Comparison of ENCODE assay signal across 21 cellular contexts in genomic region chr7:135251502-135252327, GRCh38. TPM values are rescaled to one million over a fixed set of nuclear protein-coding genes. Genes with fewer than 3 reads are reported as not detected.
DNase-seq lines count a peak whose midpoint lies in the region; ATAC-seq and TF ChIP-seq lines count a peak whose summit lies in the region.
"Had no signal": no experiment of that assay in that cellular context is flagged by ENCODE, and none has a peak within 500 bp of the region (broad histone marks: within the 10 kb centered on the region; RNA-seq: fewer than 3 reads in every experiment).

No MANE protein-coding gene starts in this region.

- H3K27ac Mint-ChIP-seq in activated T-cell treated with anti-CD3 and anti-CD28 coated beads, Interleukin-2, amount 50 U/mL, for 72 hours: no peak overlapping the region
- H3K27ac Mint-ChIP-seq: activated CD4-positive, alpha-beta T cell treated with anti-CD3 and anti-CD28 coated beads, Interleukin-2, amount 10 ng/mL, durations not matched to agents 7 days and 5 days had no signal

- H3K9me3 ChIP-seq in upper lobe of right lung: no peaks in the 10 kb centered on the region
- H3K9me3 ChIP-seq: colonic mucosa had no signal

- H3K4me3 ChIP-seq in upper lobe of right lung: no peak overlapping the region
- H3K4me3 ChIP-seq: colonic mucosa had no signal

- no peaks in the 10 kb centered on the region for H3K27me3 ChIP-seq in upper lobe of right lung
- H3K27me3 ChIP-seq: colonic mucosa had no signal

- intact Hi-C loops in upper lobe of right lung (cut with DNase I): no loop called here

- no peaks in the 10 kb centered on the region for H3K36me3 ChIP-seq in upper lobe of right lung
- H3K36me3 ChIP-seq: colonic mucosa had no signal

- H3K4me1 ChIP-seq in upper lobe of right lung: peaks cover 16% of the 10 kb centered on the region
- H3K4me1 ChIP-seq: colonic mucosa had no signal

- DNase-seq in stimulated activated CD4-positive, alpha-beta T cell treated with anti-CD3 and anti-CD28 coated beads, Interleukin-15, amount 100 ng/mL, for 24 hours: peak; percentile 33
- no peak for DNase-seq in stimulated activated CD4-positive, alpha-beta T cell treated with anti-CD3 and anti-CD28 coated beads, Interleukin-4, amount 100 ng/mL, for 24 hours
- no peak for DNase-seq in activated T-cell treated with anti-CD3 and anti-CD28 coated beads, Interleukin-2, amount 50 U/mL, for 72 hours
- DNase-seq in upper lobe of right lung (peak; percentile 17), DMS53 (lab: John Stamatoyannopoulos, UW) (no peak), NCI-H2227 treated with DMSO at 0.1 percent for 48 hours (lab: John Stamatoyannopoulos, UW) (no peak)
- DNase-seq: activated CD4-positive, alpha-beta T cell treated with anti-CD3 and anti-CD28 coated beads, Interleukin-2, amount 10 ng/mL, durations not matched to agents 7 days and 5 days; colonic mucosa; foreskin melanocyte; IMR-90; NCI-H1092 treated with DMSO at 0.1 percent for 48 hours; NCI-H2171 treated with DMSO at 0.1 percent for 48 hours; posterior cingulate gyrus; stimulated activated CD4-positive, alpha-beta T cell treated with anti-CD3 and anti-CD28 coated beads, Interleukin-12 subunit alpha, Interleukin-12 subunit beta, amount 100 ng/mL, for 4 hours had no signal

- no peaks in the 10 kb centered on the region for H3K36me3 Mint-ChIP-seq in activated T-cell treated with anti-CD3 and anti-CD28 coated beads, Interleukin-2, amount 50 U/mL, for 72 hours (ENCODE audit: insufficient read depth in 2 of 2)

- no peak overlapping the region for H3K4me3 Mint-ChIP-seq in activated T-cell treated with anti-CD3 and anti-CD28 coated beads, Interleukin-2, amount 50 U/mL, for 72 hours
- H3K4me3 Mint-ChIP-seq: activated CD4-positive, alpha-beta T cell treated with anti-CD3 and anti-CD28 coated beads, Interleukin-2, amount 10 ng/mL, durations not matched to agents 7 days and 5 days had no signal

- H3K27ac ChIP-seq in upper lobe of right lung: no peak overlapping the region
- H3K27ac ChIP-seq: colonic mucosa had no signal

- peaks cover 14% of the 10 kb centered on the region for H3K4me1 Mint-ChIP-seq in activated T-cell treated with anti-CD3 and anti-CD28 coated beads, Interleukin-2, amount 50 U/mL, for 72 hours (ENCODE audit: low read depth)

- peak; percentile 37 for ATAC-seq in HG02642 (IDR thresholded peaks at IDR 0.05; ENCODE audit: poor library complexity, unreplicated experiment)
- ATAC-seq in activated T-cell treated with anti-CD3 and anti-CD28 coated beads, Interleukin-2, amount 50 U/mL, for 72 hours (replicated peaks in 1 of 2): peak; percentile 54 to 58
- no peak for ATAC-seq in upper lobe of right lung
- no peak for ATAC-seq in GM18909 (IDR thresholded peaks at IDR 0.05; ENCODE audit: poor library complexity, unreplicated experiment)
- ATAC-seq: Right ventricle myocardium inferior had no signal

- no peaks in the 10 kb centered on the region for H3K27me3 Mint-ChIP-seq in activated T-cell treated with anti-CD3 and anti-CD28 coated beads, Interleukin-2, amount 50 U/mL, for 72 hours (ENCODE audit: low read depth)
- H3K27me3 Mint-ChIP-seq: activated CD4-positive, alpha-beta T cell treated with anti-CD3 and anti-CD28 coated beads, Interleukin-2, amount 10 ng/mL, durations not matched to agents 7 days and 5 days had no signal

- TF ChIP-seq CTCF in upper lobe of right lung (IDR thresholded peaks at IDR 0.05): no peak

- H3K9me3 Mint-ChIP-seq in activated T-cell treated with anti-CD3 and anti-CD28 coated beads, Interleukin-2, amount 50 U/mL, for 72 hours: no peaks in the 10 kb centered on the region
- H3K9me3 Mint-ChIP-seq: activated CD4-positive, alpha-beta T cell treated with anti-CD3 and anti-CD28 coated beads, Interleukin-2, amount 10 ng/mL, durations not matched to agents 7 days and 5 days had no signal

RNA-seq across cellular contexts. Expression of gene STRA8, which starts 18.1 kb away (rescaled TPM):
- total RNA-seq in activated T-cell treated with anti-CD3 and anti-CD28 coated beads, Interleukin-2, amount 50 U/mL, for 72 hours: not detected
- not detected for total RNA-seq in upper lobe of right lung
- total RNA-seq: activated CD4-positive, alpha-beta T cell treated with anti-CD3 and anti-CD28 coated beads, Interleukin-2, amount 10 ng/mL, durations not matched to agents 7 days and 5 days; colonic mucosa; H4; IMR-90; myocyte; Right ventricle myocardium inferior; subcutaneous adipose tissue; T-helper 2 cell treated with Interferon-gamma antibody and Interleukin-4, amounts not matched to agents 100 ng/mL and 5 ng/mL, for 36 hours had no signal

RNA-seq across cellular contexts. Expression of gene WDR91, which starts 40.4 kb away (rescaled TPM):
- 10 to 100 TPM; 21.5 to 27.1 TPM for total RNA-seq in activated T-cell treated with anti-CD3 and anti-CD28 coated beads, Interleukin-2, amount 50 U/mL, for 72 hours
- total RNA-seq in upper lobe of right lung: 30.0 TPM

Comparison
In these comparisons a context has a peak if more than half of its experiments do, and no peak if none do; other contexts are left out.
1. DNase-seq: peak in stimulated activated CD4-positive, alpha-beta T cell treated with anti-CD3 and anti-CD28 coated beads, Interleukin-15, amount 100 ng/mL, for 24 hours (single experiment) and upper lobe of right lung (single experiment); none in stimulated activated CD4-positive, alpha-beta T cell treated with anti-CD3 and anti-CD28 coated beads, Interleukin-4, amount 100 ng/mL, for 24 hours (single experiment), activated T-cell treated with anti-CD3 and anti-CD28 coated beads, Interleukin-2, amount 50 U/mL, for 72 hours (0 of 2), DMS53 (single experiment) and NCI-H2227 treated with DMSO at 0.1 percent for 48 hours (single experiment).
2. ATAC-seq: peak in HG02642 (single experiment) and activated T-cell treated with anti-CD3 and anti-CD28 coated beads, Interleukin-2, amount 50 U/mL, for 72 hours (2 of 2); none in upper lobe of right lung (single experiment) and GM18909 (single experiment).